Comparison of ENCODE assay signal across 15 cellular contexts in genomic region chr10:33381897-33382578, GRCh38. TPM values are rescaled to one million over a fixed set of nuclear protein-coding genes. Genes with fewer than 3 reads are reported as not detected.
DNase-seq lines count a peak whose midpoint lies in the region; ATAC-seq, FAIRE-seq and TF ChIP-seq lines count a peak whose summit lies in the region.
"Had no signal": no experiment of that assay in that cellular context is flagged by ENCODE, and none has a peak within 500 bp of the region (broad histone marks: within the 10 kb centered on the region; RNA-seq: fewer than 3 reads in every experiment).

No MANE protein-coding gene starts in this region.

- TF ChIP-seq CTCF in HFF-Myc (IDR thresholded peaks at IDR 0.05; ENCODE audit: low read depth, low read length, missing control alignments) (no peak), mucosa of descending colon (IDR thresholded peaks at IDR 0.05) (no peak), gastrocnemius medialis (IDR thresholded peaks at IDR 0.05 in 4 of 5, conservative IDR thresholded peaks at IDR 0.05 in 1 of 5) (no peak)

- peak; percentile 91 for FAIRE-seq in endometrium (lab: Jason Lieb, UNC)
- FAIRE-seq: G401.6 had no signal

- H3K36me3 ChIP-seq in mucosa of descending colon (ENCODE audit: low read depth), result no peaks in the 10 kb centered on the region
- no peaks in the 10 kb centered on the region for H3K36me3 ChIP-seq in gastrocnemius medialis

- in situ Hi-C loops in gastrocnemius medialis (cut with MboI; ENCODE audit: low sequenced_read_pairs in 4 of 4), result no loop called here

- intact Hi-C loops in mucosa of descending colon (cut with DNase I, micrococcal nuclease) (loop anchor here in 1 of 2 donors (2.0 kb wide), 1 partner anchor 37 kb away; no protein-coding TSS in a partner anchor), gastrocnemius medialis (cut with DNase I; ENCODE audit: low total_unique reads) (no loop called here)

- H3K4me3 ChIP-seq in HFF-Myc (replicated peaks; ENCODE audit: low read depth, low read length) (no peak overlapping the region), mucosa of descending colon (no peak overlapping the region), gastrocnemius medialis (no peak overlapping the region)

- DNase-seq in AG08395 (ENCODE audit: low spot score) (peak; percentile 95), HFF-Myc (ENCODE audit: extremely low read depth, low read depth) (peak; percentile 92), mucosa of descending colon (peak in 2 of 3 donors; percentile 37 to 58), NCI-H2196 (lab: John Stamatoyannopoulos, UW; ENCODE audit: unreplicated experiment) (no peak), gastrocnemius medialis (no peak), iPS-NIHi11 (ENCODE audit: low spot score) (no peak)
- DNase-seq: activated CD4-positive, alpha-beta T cell treated with anti-CD3 and anti-CD28 coated beads, Interleukin-2, amount 10 ng/mL, durations not matched to agents 7 days and 5 days; activated T-cell treated with anti-CD3 and anti-CD28 coated beads, Interleukin-2, amount 50 U/mL, for 72 hours; NCI-H1105 treated with DMSO at 0.1 percent for 48 hours; NCI-H510A; stimulated activated CD8-positive, alpha-beta memory T cell treated with anti-CD3 and anti-CD28 coated beads, Interleukin-4, amount 100 ng/mL, for 48 hours; T-cell had no signal

- H3K27ac ChIP-seq in gastrocnemius medialis, result no peak overlapping the region

- TF ChIP-seq POLR2A in gastrocnemius medialis (IDR thresholded peaks at IDR 0.05), result no peak

- H3K27me3 ChIP-seq in gastrocnemius medialis, result no peaks in the 10 kb centered on the region

- H3K9me3 ChIP-seq in mucosa of descending colon, result no peaks in the 10 kb centered on the region
- H3K9me3 ChIP-seq in gastrocnemius medialis, result no peaks in the 10 kb centered on the region

- ATAC-seq in mucosa of descending colon, result peak; percentile 74
- no peak for ATAC-seq in gastrocnemius medialis
- no peak for ATAC-seq in GM18502 (IDR thresholded peaks at IDR 0.05; ENCODE audit: poor library complexity, unreplicated experiment)
- ATAC-seq: activated T-cell treated with anti-CD3 and anti-CD28 coated beads, Interleukin-2, amount 50 U/mL, for 72 hours; T-cell had no signal

- H3K4me1 ChIP-seq in mucosa of descending colon (ENCODE audit: low read depth) (peaks cover 3% of the 10 kb centered on the region), gastrocnemius medialis (peaks cover 0 to 5% of the 10 kb centered on the region in 2 donors)

RNA-seq across cellular contexts. Expression of gene NRP1, which starts 47.6 kb away (rescaled TPM):
- 10 to 100 TPM; 12.3 to 52.3 (median 33.2) TPM for total RNA-seq in mucosa of descending colon
- total RNA-seq in gastrocnemius medialis, result 10 to 100 TPM; 20.4 to 29.0 (median 22.1) TPM

Comparison
In these comparisons a context has a peak if more than half of its experiments do, and no peak if none do; other contexts are left out.
1. DNase-seq: peak in AG08395 (single experiment), HFF-Myc (single experiment) and mucosa of descending colon (2 of 3); none in NCI-H2196 (single experiment), gastrocnemius medialis (0 of 2) and iPS-NIHi11 (single experiment).